In the genomic region with DNA sequence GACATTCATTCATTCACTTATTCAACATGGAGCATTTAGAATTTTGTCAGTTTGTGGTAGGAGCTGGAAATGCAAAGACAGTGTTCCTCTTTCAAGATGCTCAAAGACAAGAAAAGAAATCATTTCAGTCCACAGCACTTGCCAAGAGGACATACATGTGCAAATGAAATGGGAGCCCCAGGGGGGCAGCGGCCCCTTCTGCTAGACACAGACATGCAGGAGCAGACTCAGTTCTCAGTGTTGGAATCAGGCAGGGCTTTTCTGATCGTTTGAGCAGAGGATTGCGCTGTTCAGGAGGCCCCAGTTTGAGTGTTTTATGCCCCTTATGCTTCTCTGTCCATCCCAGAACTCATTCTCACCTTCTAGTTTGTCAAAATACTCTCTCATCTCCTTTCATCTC, we compare ENCODE assay signal across 1 cellular context.
TF ChIP-seq lines count a peak whose summit lies in the region.

No MANE protein-coding gene starts in this region.

TF ChIP-seq in SK-N-SH treated with all-trans-retinoic acid at 6 μM for 48 hours, 23 proteins besides CTCF, POLR2A, EP300 and RAD21 (continued from another document):
- TF ChIP-seq, protein P1, sequence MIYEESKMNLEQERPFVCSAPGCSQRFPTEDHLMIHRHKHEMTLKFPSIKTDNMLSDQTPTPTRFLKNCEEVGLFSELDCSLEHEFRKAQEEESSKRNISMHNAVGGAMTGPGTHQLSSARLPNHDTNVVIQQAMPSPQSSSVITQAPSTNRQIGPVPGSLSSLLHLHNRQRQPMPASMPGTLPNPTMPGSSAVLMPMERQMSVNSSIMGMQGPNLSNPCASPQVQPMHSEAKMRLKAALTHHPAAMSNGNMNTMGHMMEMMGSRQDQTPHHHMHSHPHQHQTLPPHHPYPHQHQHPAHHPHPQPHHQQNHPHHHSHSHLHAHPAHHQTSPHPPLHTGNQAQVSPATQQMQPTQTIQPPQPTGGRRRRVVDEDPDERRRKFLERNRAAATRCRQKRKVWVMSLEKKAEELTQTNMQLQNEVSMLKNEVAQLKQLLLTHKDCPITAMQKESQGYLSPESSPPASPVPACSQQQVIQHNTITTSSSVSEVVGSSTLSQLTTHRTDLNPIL (CRISPR knock-in tag; IDR thresholded peaks at IDR 0.05; ENCODE audit: low read depth) = no peak
- TF ChIP-seq GLIS3 (CRISPR knock-in tag; IDR thresholded peaks at IDR 0.05) = no peak
- TF ChIP-seq PATZ1 (CRISPR knock-in tag; IDR thresholded peaks at IDR 0.05; ENCODE audit: borderline replicate concordance) = no peak
- no peak for TF ChIP-seq ESRRG (CRISPR knock-in tag; IDR thresholded peaks at IDR 0.05)
- no peak for TF ChIP-seq ZNF565 (CRISPR knock-in tag; conservative IDR thresholded peaks at IDR 0.05; ENCODE audit: low read depth)
- TF ChIP-seq ISL1 (CRISPR knock-in tag; IDR thresholded peaks at IDR 0.05) = no peak
- no peak for TF ChIP-seq ZNF70 (CRISPR knock-in tag; IDR thresholded peaks at IDR 0.05)
- TF ChIP-seq BACH2 (CRISPR knock-in tag; IDR thresholded peaks at IDR 0.05; ENCODE audit: borderline replicate concordance) = no peak
- no peak for TF ChIP-seq TCF4 (CRISPR knock-in tag; IDR thresholded peaks at IDR 0.05; ENCODE audit: borderline replicate concordance)
- TF ChIP-seq POU6F1 (CRISPR knock-in tag; IDR thresholded peaks at IDR 0.05; ENCODE audit: borderline replicate concordance, low read depth) = no peak
- no peak for TF ChIP-seq ZFP30 (CRISPR knock-in tag; IDR thresholded peaks at IDR 0.05)
- no peak for TF ChIP-seq ZFP3 (CRISPR knock-in tag; IDR thresholded peaks at IDR 0.05)
- no peak for TF ChIP-seq OSR1 (CRISPR knock-in tag; IDR thresholded peaks at IDR 0.05)
TF ChIP-seq in SK-N-SH treated with all-trans-retinoic acid at 6 μM for 48 hours: peak in this region for 0.
